In the genomic region with DNA sequence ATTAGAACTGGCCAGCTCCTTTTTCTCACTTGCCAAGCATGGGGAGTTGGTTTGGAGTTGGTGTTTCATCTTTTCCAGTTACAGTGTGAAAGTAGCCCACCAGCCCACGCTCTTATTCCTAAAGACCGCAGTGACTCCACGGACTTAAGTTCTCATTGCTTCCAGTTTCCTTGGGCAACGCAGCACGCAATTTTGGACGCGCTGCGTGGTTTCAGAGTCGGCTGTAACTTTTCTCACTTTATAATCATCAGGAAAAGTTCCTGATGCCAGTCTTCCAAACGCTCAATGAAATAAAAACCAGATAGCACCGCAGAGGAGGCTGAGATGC, we compare ENCODE assay signal across 8 cellular contexts. TPM values are rescaled to one million over a fixed set of nuclear protein-coding genes. Genes with fewer than 3 reads are reported as not detected.
A peak's percentile ranks its signal among the peaks of the same experiment; 100 is the strongest.
DNase-seq lines count a peak whose midpoint lies in the region; ATAC-seq and TF ChIP-seq lines count a peak whose summit lies in the region.

No MANE protein-coding gene starts in this region.

- H3K27me3 ChIP-seq in osteoblast (ENCODE audit: insufficient read depth, low read length), result no peaks in the 10 kb centered on the region

- H3K4me2 ChIP-seq in osteoblast (ENCODE audit: insufficient read depth, low read length), result peak overlapping the region; percentile 95

- H3K4me3 ChIP-seq in fibroblast of mammary gland (ENCODE audit: control insufficient read depth, low read depth, low read length) (peak overlapping the region; percentile 42), osteoblast (ENCODE audit: insufficient read depth, low read length) (peak overlapping the region; percentile 83)

- H3K4me1 Mint-ChIP-seq in activated B cell treated with CpG ODN at 0.5 μM for 24 hours, result peaks cover 16% of the 10 kb centered on the region

- H4K20me1 ChIP-seq in osteoblast (ENCODE audit: insufficient read depth, low read length), result no peaks in the 10 kb centered on the region

- intact Hi-C loops in activated B cell treated with CpG ODN at 0.5 μM for 24 hours (cut with micrococcal nuclease), result loop anchor here (1.0 to 10.0 kb wide), 9 partner anchors 29 to 1583 kb away; a partner anchor contains a TSS

- peaks cover 6% of the 10 kb centered on the region for H3K4me1 ChIP-seq in osteoblast (ENCODE audit: insufficient read depth, low read length)

- peaks cover 7% of the 10 kb centered on the region for H3K36me3 ChIP-seq in osteoblast (ENCODE audit: insufficient read depth, low read length)

- H3K36me3 Mint-ChIP-seq in activated B cell treated with CpG ODN at 0.5 μM for 24 hours (ENCODE audit: low read depth), result peaks cover 16% of the 10 kb centered on the region

- ATAC-seq in HG03025 (IDR thresholded peaks at IDR 0.05; ENCODE audit: low FRiP score, unreplicated experiment) (peak; percentile 6), activated B cell treated with CpG ODN at 0.5 μM for 24 hours (ENCODE audit: low read depth) (no peak)

- peak overlapping the region; percentile 98 for H3K27ac Mint-ChIP-seq in activated B cell treated with CpG ODN at 0.5 μM for 24 hours

- H3K4me3 Mint-ChIP-seq in activated B cell treated with CpG ODN at 0.5 μM for 24 hours, result peak overlapping the region; percentile 94

- DNase-seq in NCI-H526 (lab: John Stamatoyannopoulos, UW) (peak; percentile 41 to 50), NCI-H526 treated with DMSO at 0.1 percent for 48 hours (lab: John Stamatoyannopoulos, UW) (no peak), activated B cell treated with CpG ODN at 0.5 μM for 24 hours (no peak), fibroblast of mammary gland (ENCODE audit: low read depth) (peak; percentile 56), osteoblast (ENCODE audit: insufficient read length, low spot score, missing footprints) (no peak), NCI-H2029 treated with DMSO at 0.1 percent for 48 hours (lab: John Stamatoyannopoulos, UW) (no peak), NCI-H1930 (lab: John Stamatoyannopoulos, UW) (no peak)

- H3K79me2 ChIP-seq in osteoblast (ENCODE audit: insufficient read depth, low read length), result no peaks in the 10 kb centered on the region

- no peaks in the 10 kb centered on the region for H3K9me3 Mint-ChIP-seq in activated B cell treated with CpG ODN at 0.5 μM for 24 hours

- H3K27ac ChIP-seq in osteoblast (ENCODE audit: low read depth, low read length), result peak overlapping the region; percentile 78

- H3K27me3 Mint-ChIP-seq in activated B cell treated with CpG ODN at 0.5 μM for 24 hours, result peaks cover 4% of the 10 kb centered on the region

- CTCF ChIA-PET in activated B cell treated with CpG ODN at 0.5 μM for 24 hours (lab: Charles Lee), result interaction anchor here (1.1 to 3.3 kb wide), 3 partner anchors 28 to 178 kb away, joined by 4 to 21 read pairs (median 13); a partner anchor contains a TSS

- H3K9me3 ChIP-seq in osteoblast (ENCODE audit: low read depth, low read length), result no peaks in the 10 kb centered on the region

- peak overlapping the region; percentile 96 for H2AFZ ChIP-seq in osteoblast (ENCODE audit: low read length)

- TF ChIP-seq CTCF in activated B cell treated with CpG ODN at 0.5 μM for 24 hours (IDR thresholded peaks at IDR 0.05) (no peak), fibroblast of mammary gland (conservative IDR thresholded peaks at IDR 0.05; ENCODE audit: control insufficient read depth, insufficient read depth, low read depth, low read length) (no peak), osteoblast (IDR thresholded peaks at IDR 0.05; ENCODE audit: extremely low read depth, low read depth, low read length) (no peak)

- POLR2A ChIA-PET in activated B cell treated with CpG ODN at 0.5 μM for 24 hours (lab: Charles Lee), result interaction anchor here (0.6 to 2.8 kb wide), 6 partner anchors 21 to 1324 kb away, joined by 4 to 23 read pairs (median 6); a partner anchor contains a TSS

RNA-seq across cellular contexts. Expression of a gene that starts 0.4 kb away (rescaled TPM):
- total RNA-seq in activated B cell treated with CpG ODN at 0.5 μM for 24 hours (5.0 and 6.8 TPM in 2 replicates), osteoblast (5.4 and 9.1 TPM in 2 replicates)

RNA-seq across cellular contexts. Expression of a gene that starts 29.7 kb away (rescaled TPM):
- total RNA-seq in activated B cell treated with CpG ODN at 0.5 μM for 24 hours (21.6 and 24.4 TPM in 2 replicates), osteoblast (7.4 and 8.3 TPM in 2 replicates)

Comparison
In these comparisons a context has a peak if more than half of its experiments do, and no peak if none do; other contexts are left out.
1. DNase-seq: peak in NCI-H526 (2 of 2) and fibroblast of mammary gland (single experiment); none in NCI-H526 treated with DMSO at 0.1 percent for 48 hours (single experiment), activated B cell treated with CpG ODN at 0.5 μM for 24 hours (single experiment), osteoblast (single experiment), NCI-H2029 treated with DMSO at 0.1 percent for 48 hours (single experiment) and NCI-H1930 (0 of 2).